Comparison of ENCODE assay signal across 8 cellular contexts in genomic region chr19:44863990-44864389, GRCh38.
"Had no signal": no experiment of that assay in that cellular context is flagged by ENCODE, and none has a peak within 500 bp of the region (broad histone marks: within the 10 kb centered on the region; RNA-seq: fewer than 3 reads in every experiment).

No MANE protein-coding gene starts in this region.

- DNase-seq: GDM1, GF-D8 had no signal

- FAIRE-seq: G401.6, GM12878, GM12891, GM12892, GM18507, GM19239 had no signal

- H3K4me3 ChIP-seq: GM12878 had no signal

- ATAC-seq: GM12878 had no signal
